23 cellular contexts compared by ENCODE assay signal in genomic region chr5:14402424-14402823, GRCh38.
A peak's percentile ranks its signal among the peaks of the same experiment; 100 is the strongest.
DNase-seq lines count a peak whose midpoint lies in the region; ATAC-seq, FAIRE-seq and TF ChIP-seq lines count a peak whose summit lies in the region.
"Had no signal": no experiment of that assay in that cellular context is flagged by ENCODE, and none has a peak within 500 bp of the region (broad histone marks: within the 10 kb centered on the region; RNA-seq: fewer than 3 reads in every experiment).

No MANE protein-coding gene starts in this region.

- BruUV-seq in GM12878 (replicated peaks; lab: Mats Ljungman, UMichigan): no TSS peak

- H3K27ac ChIP-seq in HEK293 (ENCODE audit: extremely low read depth, low read depth, low read length) (no peak overlapping the region), GM12878 (ENCODE audit: control insufficient read depth, insufficient read depth) (no peak overlapping the region)
- H3K27ac ChIP-seq: ascending aorta, prostate gland, upper lobe of right lung had no signal

- TF ChIP-seq EP300 in GM12878 (IDR thresholded peaks at IDR 0.05; ENCODE audit: borderline replicate concordance in 1 of 2, control insufficient read depth in 1 of 2, low read depth in 2 of 2, low read length in 2 of 2): no peak

- peak overlapping the region; percentile 2 for H3K4me3 Mint-ChIP-seq in T-helper 2 cell treated with Interferon-gamma antibody and Interleukin-4, amounts not matched to agents 5 μg/mL and 100 μg/mL, for 36 hours
- no peak overlapping the region for H3K4me3 Mint-ChIP-seq in nephron progenitor cell
- H3K4me3 Mint-ChIP-seq: activated naive CD4-positive, alpha-beta T cell treated with anti-CD3 and anti-CD28 coated beads for 36 hours had no signal

- H3K36me3 Mint-ChIP-seq in T-helper 2 cell treated with Interferon-gamma antibody and Interleukin-4, amounts not matched to agents 5 μg/mL and 100 μg/mL, for 36 hours (ENCODE audit: low read depth): peaks cover 7% of the 10 kb centered on the region
- peaks cover 64% of the 10 kb centered on the region for H3K36me3 Mint-ChIP-seq in nephron progenitor cell (ENCODE audit: low read depth)

- no peak overlapping the region for H3K4me3 ChIP-seq in HEK293 (ENCODE audit: low read depth, low read length)
- no peak overlapping the region for H3K4me3 ChIP-seq in GM12878
- H3K4me3 ChIP-seq: ascending aorta, mucosa of descending colon, prostate gland, upper lobe of right lung had no signal

- ATAC-seq in GM12878 (no peak), HG03196 (IDR thresholded peaks at IDR 0.05; ENCODE audit: unreplicated experiment) (no peak)
- ATAC-seq: mucosa of descending colon, upper lobe of right lung had no signal

- peak overlapping the region; percentile 75 for H3K27ac Mint-ChIP-seq in T-helper 2 cell treated with Interferon-gamma antibody and Interleukin-4, amounts not matched to agents 5 μg/mL and 100 μg/mL, for 36 hours
- H3K27ac Mint-ChIP-seq in nephron progenitor cell: peak overlapping the region; percentile 31
- H3K27ac Mint-ChIP-seq: activated naive CD4-positive, alpha-beta T cell treated with anti-CD3 and anti-CD28 coated beads for 36 hours had no signal

- peaks cover 15% of the 10 kb centered on the region for H3K9me3 Mint-ChIP-seq in T-helper 2 cell treated with Interferon-gamma antibody and Interleukin-4, amounts not matched to agents 5 μg/mL and 100 μg/mL, for 36 hours
- H3K9me3 Mint-ChIP-seq in nephron progenitor cell: no peaks in the 10 kb centered on the region

- H3K9ac ChIP-seq in GM12878 (ENCODE audit: control insufficient read depth, insufficient read depth, low read length): no peak overlapping the region

- H3K36me3 ChIP-seq in HEK293 (ENCODE audit: control insufficient read depth in 2 of 2, insufficient read depth in 1 of 2, low read length in 2 of 2) (peaks cover 29 to 64% of the 10 kb centered on the region in 2 experiments), GM12878 (ENCODE audit: control insufficient read depth in 2 of 2, insufficient read depth in 2 of 2, low read length in 1 of 2) (peaks cover 13 to 37% of the 10 kb centered on the region in 2 experiments)

- TF ChIP-seq RAD21 in GM12878 (IDR thresholded peaks at IDR 0.05; ENCODE audit: insufficient read depth, low read depth, low read length): no peak

- DNase-seq in T-helper 2 cell treated with Interferon-gamma antibody and Interleukin-4, amounts not matched to agents 5 μg/mL and 100 μg/mL, for 36 hours (ENCODE audit: low spot score): no peak
- no peak for DNase-seq in T-helper 2 cell
- DNase-seq in GM12878 (ENCODE audit: low read depth, low spot score): no peak
- no peak for DNase-seq in nephron progenitor cell
- DNase-seq in dermis blood vessel endothelial cell: no peak
- DNase-seq in activated T-cell treated with anti-CD3 and anti-CD28 coated beads for 4 hours: no peak
- DNase-seq: activated naive CD4-positive, alpha-beta T cell treated with anti-CD3 and anti-CD28 coated beads for 36 hours; activated T-cell treated with anti-CD3 and anti-CD28 coated beads, Interleukin-2, amount 50 U/mL, for 1 hour; AML-193; central memory CD4-positive, alpha-beta T cell; DMS79 treated with DMSO at 0.1 percent for 48 hours; mucosa of descending colon; NCI-H1048; NCI-H187; NCI-H524 treated with DMSO at 0.1 percent for 48 hours; substantia nigra; upper lobe of right lung had no signal

- no peaks in the 10 kb centered on the region for H3K27me3 ChIP-seq in GM12878 (replicated peaks in 1 of 2; ENCODE audit: control insufficient read depth in 2 of 2, insufficient read depth in 2 of 2, low read length in 1 of 2)
- H3K27me3 ChIP-seq: ascending aorta, upper lobe of right lung had no signal

- SMC1A ChIA-PET in GM12878 (lab: Charles Lee; ENCODE audit: uncharacterized antibody, unreplicated experiment): no interaction called here

- TF ChIP-seq CTCF in HEK293 (tag by site-specific recombination; IDR thresholded peaks at IDR 0.05): no peak
- no peak for TF ChIP-seq CTCF in GM12878 (IDR thresholded peaks at IDR 0.05 in 2 of 3, conservative IDR thresholded peaks at IDR 0.05 in 1 of 3; ENCODE audit: control insufficient read depth in 2 of 3, extremely low read depth in 1 of 3, insufficient read depth in 1 of 3, low read depth in 3 of 3, low read length in 3 of 3)
- no peak for TF ChIP-seq CTCF in nephron progenitor cell (IDR thresholded peaks at IDR 0.05)

- no peak for TF ChIP-seq POLR2A in GM12878 (IDR thresholded peaks at IDR 0.05; ENCODE audit: low read depth, low read length)

- H3K4me1 ChIP-seq in HEK293 (ENCODE audit: control insufficient read depth, insufficient read depth, low read length): no peaks in the 10 kb centered on the region
- H3K4me1 ChIP-seq in GM12878 (ENCODE audit: control insufficient read depth, insufficient read depth, low read length): no peaks in the 10 kb centered on the region
- H3K4me1 ChIP-seq: prostate gland, upper lobe of right lung had no signal

- no peak overlapping the region for H3K4me2 ChIP-seq in GM12878 (ENCODE audit: control insufficient read depth, insufficient read depth)

- no peaks in the 10 kb centered on the region for H4K20me1 ChIP-seq in GM12878 (ENCODE audit: control insufficient read depth, insufficient read depth)

- 97% methylated on average over 6 of the region's 6 CpGs for WGBS in GM12878 (ENCODE audit: insufficient coverage, insufficient replicate concordance, low lambda C conversion rate, missing lambda C conversion rate)

- FAIRE-seq in GM12878 (lab: Jason Lieb, UNC): no peak
- FAIRE-seq: endothelial cell of umbilical vein, keratinocyte had no signal

- H3K27me3 Mint-ChIP-seq in T-helper 2 cell treated with Interferon-gamma antibody and Interleukin-4, amounts not matched to agents 5 μg/mL and 100 μg/mL, for 36 hours (ENCODE audit: low read depth): no peaks in the 10 kb centered on the region
- no peaks in the 10 kb centered on the region for H3K27me3 Mint-ChIP-seq in nephron progenitor cell (ENCODE audit: low read depth, poor library complexity)

- RAD21 ChIA-PET in GM12878 (lab: Charles Lee; ENCODE audit: unreplicated experiment): interaction anchor here (1.2 kb wide), 1 partner anchor 247 kb away, joined by 3 read pairs; no protein-coding TSS in a partner anchor

- H2AFZ ChIP-seq in GM12878 (ENCODE audit: control insufficient read depth, low read depth, low read length): no peak overlapping the region

- POLR2A ChIA-PET in HEK293 (lab: Yijun Ruan, JAX): no interaction called here
- POLR2A ChIA-PET in GM12878 (lab: Charles Lee): no interaction called here

- intact Hi-C loops in GM12878 (cut with micrococcal nuclease; ENCODE audit: unreplicated experiment): no loop called here

- no peaks in the 10 kb centered on the region for H3K9me3 ChIP-seq in HEK293 (ENCODE audit: control insufficient read depth, insufficient read depth, low read depth, low read length)
- H3K9me3 ChIP-seq in GM12878 (replicated peaks; ENCODE audit: control insufficient read depth, insufficient read depth, low read length): no peaks in the 10 kb centered on the region; the same call in 2 of the 3 replicates
- H3K9me3 ChIP-seq: ascending aorta, mucosa of descending colon, prostate gland, upper lobe of right lung had no signal

- in situ Hi-C loops in GM12878 (cut with MboI): no loop called here

- peaks cover 53% of the 10 kb centered on the region for H3K4me1 Mint-ChIP-seq in T-helper 2 cell treated with Interferon-gamma antibody and Interleukin-4, amounts not matched to agents 5 μg/mL and 100 μg/mL, for 36 hours (ENCODE audit: low read depth)
- peaks cover 31% of the 10 kb centered on the region for H3K4me1 Mint-ChIP-seq in nephron progenitor cell

- CTCF ChIA-PET in HEK293 (lab: Yijun Ruan, JAX) (interaction anchor here (5.1 kb wide), 1 partner anchor 247 kb away, joined by 54 read pairs; no protein-coding TSS in a partner anchor), GM12878 (lab: Yijun Ruan, JAX) (interaction anchor here (1.1 to 1.5 kb wide), 2 partner anchors 35 to 246 kb away, joined by 3 to 8 read pairs; no protein-coding TSS in a partner anchor)

- H3K79me2 ChIP-seq in GM12878 (ENCODE audit: control insufficient read depth, insufficient read depth, low read length): no peaks in the 10 kb centered on the region

TF ChIP-seq in HEK293, 187 proteins besides CTCF, POLR2A, EP300 and RAD21 (continues in another document):
- TF ChIP-seq ZNF274 (IDR thresholded peaks at IDR 0.05; ENCODE audit: low read length): no peak
- 0 out of 2 replicates have a peak, but pooled peaks have one; percentile 32 for TF ChIP-seq ZNF274 (tag by site-specific recombination; IDR thresholded peaks at IDR 0.05; ENCODE audit: borderline replicate concordance)

TF ChIP-seq in GM12878, 131 proteins besides CTCF, POLR2A, EP300 and RAD21:
- TF ChIP-seq RELB (IDR thresholded peaks at IDR 0.05; ENCODE audit: low read depth) (no peak), HDGF (IDR thresholded peaks at IDR 0.05) (0 out of 2 replicates have a peak, but pooled peaks have one; percentile 35)
